9 cellular contexts compared by ENCODE assay signal in the genomic region with DNA sequence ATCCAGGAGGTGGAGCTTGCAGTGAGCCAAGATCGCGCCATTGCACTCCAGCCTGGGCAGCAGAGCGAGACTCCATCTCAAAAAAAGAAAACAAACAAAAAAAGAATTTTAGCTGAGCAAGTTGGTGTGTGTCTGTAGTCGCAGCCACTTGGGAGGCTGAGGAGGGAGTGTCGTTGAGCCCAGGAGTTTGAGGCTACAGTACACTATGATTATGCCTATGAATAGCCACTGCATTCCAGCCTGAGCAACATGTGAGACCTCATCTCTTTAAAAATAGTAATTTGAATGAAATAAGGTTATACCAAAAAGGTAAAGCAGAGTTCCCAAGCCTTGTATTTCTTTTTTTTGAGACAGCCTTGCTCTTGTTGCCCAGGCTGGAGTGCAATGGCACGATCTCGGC.
"Had no signal": no experiment of that assay in that cellular context is flagged by ENCODE, and none has a peak within 500 bp of the region (broad histone marks: within the 10 kb centered on the region; RNA-seq: fewer than 3 reads in every experiment).

No MANE protein-coding gene starts in this region.

- H3K36me3 Mint-ChIP-seq: IgD-negative memory B cell had no signal

- H3K4me2 ChIP-seq: GM23338 had no signal

- ATAC-seq: GM23338, HepG2 had no signal

- H2AFZ ChIP-seq: GM23338 had no signal

- H3K4me1 Mint-ChIP-seq: IgD-negative memory B cell had no signal

- H3K27me3 Mint-ChIP-seq: IgD-negative memory B cell had no signal

- H3K4me3 Mint-ChIP-seq: GM23338, H9, HFFc6, IgD-negative memory B cell had no signal

- H3K27ac Mint-ChIP-seq: GM23338, H9, HFFc6, IgD-negative memory B cell had no signal

- DNase-seq: H9, HCEC 1CT, HFFc6 had no signal

- H3K27ac ChIP-seq: HL-60 had no signal

- FAIRE-seq: H1, H54, HepG2 had no signal

- H3K4me3 ChIP-seq: GM23338 had no signal

- H3K9me3 Mint-ChIP-seq: GM23338, H9, HFFc6, IgD-negative memory B cell had no signal
